In genomic region chr19:4379383-4380253, GRCh38 we compare ENCODE assay signal across 1 cellular context.
TF ChIP-seq lines count a peak whose summit lies in the region.

No MANE protein-coding gene starts in this region.

TF ChIP-seq in WTC11, 78 proteins besides CTCF, POLR2A, EP300 and RAD21 (continued from another document):
- no peak for TF ChIP-seq AR (CRISPR knock-in tag; IDR thresholded peaks at IDR 0.05)
